In the genomic region with DNA sequence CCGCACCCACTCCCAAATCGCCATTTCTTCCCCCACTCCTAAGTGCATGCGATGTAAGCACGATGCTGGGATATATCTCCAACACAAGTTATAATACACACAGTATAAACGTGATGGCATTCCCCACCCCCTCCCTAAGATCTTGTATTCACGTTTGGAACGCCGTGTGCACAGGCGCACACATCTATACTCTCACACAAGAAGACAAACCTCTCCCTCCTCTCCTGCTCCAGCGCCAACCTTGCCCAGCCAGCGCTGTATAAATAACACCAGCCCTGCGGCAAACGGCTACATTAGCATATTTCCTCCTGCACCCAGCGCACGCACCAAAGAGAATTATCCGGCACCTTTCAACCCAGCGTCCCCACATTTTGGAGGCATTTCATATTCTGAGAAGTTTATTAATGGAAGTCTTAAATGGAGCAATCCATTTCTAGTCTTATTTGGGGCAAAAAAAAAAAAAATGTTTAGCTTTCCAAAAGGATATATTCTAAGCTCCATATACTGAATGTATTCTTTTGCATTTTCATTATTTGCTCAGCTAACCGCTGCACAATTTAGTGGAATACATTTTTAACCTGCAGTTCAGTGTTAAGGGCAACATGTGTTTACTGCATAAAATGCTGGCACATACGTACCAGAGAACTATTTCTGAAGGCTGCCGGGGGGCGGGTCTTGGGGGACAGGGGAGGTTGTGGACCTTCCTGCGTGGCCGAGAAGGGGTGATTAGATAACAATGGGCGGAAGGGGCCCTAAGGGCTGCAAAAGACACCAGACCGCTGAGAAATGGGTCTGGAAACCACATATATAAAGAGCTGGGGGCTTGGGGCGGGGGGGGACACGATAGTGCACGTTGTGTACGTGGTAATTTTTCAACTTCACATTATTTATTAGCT, we compare ENCODE assay signal across 8 cellular contexts. TPM values are rescaled to one million over a fixed set of nuclear protein-coding genes. Genes with fewer than 3 reads are reported as not detected.
A peak's percentile ranks its signal among the peaks of the same experiment; 100 is the strongest.
DNase-seq lines count a peak whose midpoint lies in the region; ATAC-seq, FAIRE-seq and TF ChIP-seq lines count a peak whose summit lies in the region.

No MANE protein-coding gene starts in this region.

- peaks cover 15% of the 10 kb centered on the region for H4K20me1 ChIP-seq in astrocyte (ENCODE audit: insufficient read depth, low read length)

- TF ChIP-seq CTCF in astrocyte (IDR thresholded peaks at IDR 0.05; ENCODE audit: insufficient read depth, low read depth, low read length): no peak

- H3K4me1 Mint-ChIP-seq in astrocyte (ENCODE audit: low read depth, unreplicated experiment): peaks cover 4% of the 10 kb centered on the region

- peaks cover 19% of the 10 kb centered on the region for H3K4me1 ChIP-seq in astrocyte (ENCODE audit: insufficient read depth, low read length)
- peaks cover 4% of the 10 kb centered on the region for H3K4me1 ChIP-seq in iPS DF 6.9 (ENCODE audit: control insufficient read depth, insufficient read depth, low read length)
- peaks cover 11% of the 10 kb centered on the region for H3K4me1 ChIP-seq in rectal smooth muscle tissue (ENCODE audit: control insufficient read depth, insufficient read depth, low read length)

- H3K4me3 ChIP-seq in H7 (ENCODE audit: insufficient read depth, low read depth, low read length): peak overlapping the region; percentile 71
- H3K4me3 ChIP-seq in astrocyte (ENCODE audit: insufficient read depth, low read depth, low read length): peak overlapping the region; percentile 54
- H3K4me3 ChIP-seq in iPS DF 6.9 (ENCODE audit: low read length): peak overlapping the region; percentile 58; the same call in 1 of the 2 replicates
- peak overlapping the region; percentile 60 for H3K4me3 ChIP-seq in rectal smooth muscle tissue (ENCODE audit: low read length)

- H3K36me3 Mint-ChIP-seq in astrocyte (ENCODE audit: low read depth, unreplicated experiment): no peaks in the 10 kb centered on the region

- H3K27me3 ChIP-seq in H7 (ENCODE audit: control insufficient read depth, insufficient read depth, low read length) (peaks cover 14% of the 10 kb centered on the region), astrocyte (ENCODE audit: insufficient read depth, low read length) (peaks cover 16% of the 10 kb centered on the region), iPS DF 6.9 (ENCODE audit: control insufficient read depth, insufficient read depth, low read length) (peaks cover 2% of the 10 kb centered on the region; the same call in 1 of the 2 replicates), rectal smooth muscle tissue (ENCODE audit: control insufficient read depth, insufficient read depth, low read length) (peaks cover 4% of the 10 kb centered on the region)

- H3K9me3 ChIP-seq in astrocyte (ENCODE audit: insufficient read depth, low read depth, low read length) (no peaks in the 10 kb centered on the region), iPS DF 6.9 (ENCODE audit: control insufficient read depth, insufficient read depth, low read length) (no peaks in the 10 kb centered on the region)

- DNase-seq in H7: peak; percentile 65
- peak; percentile 96 to 97 for DNase-seq in NCI-H526 (lab: John Stamatoyannopoulos, UW)
- no peak for DNase-seq in astrocyte (ENCODE audit: low read depth)
- DNase-seq in iPS DF 6.9 (ENCODE audit: low read depth, low spot score): no peak
- no peak for DNase-seq in amniotic stem cell (lab: John Stamatoyannopoulos, UW)
- no peak for DNase-seq in HuH-7 (ENCODE audit: low spot score)

- no CpG with 5 or more reads among the region's 29 CpGs for WGBS in iPS DF 6.9 (ENCODE audit: insufficient coverage, insufficient read length)

- H3K4me2 ChIP-seq in astrocyte (ENCODE audit: low read length): peak overlapping the region; percentile 96

- H3K27ac ChIP-seq in astrocyte (ENCODE audit: low read depth, low read length) (no peak overlapping the region), iPS DF 6.9 (ENCODE audit: low read length) (no peak overlapping the region), rectal smooth muscle tissue (ENCODE audit: low read depth, low read length) (peak overlapping the region; percentile 67)

- ATAC-seq in GM19328 (IDR thresholded peaks at IDR 0.05; ENCODE audit: unreplicated experiment): no peak

- H3K9me3 Mint-ChIP-seq in astrocyte (ENCODE audit: unreplicated experiment): peaks cover 2% of the 10 kb centered on the region

- H3K9ac ChIP-seq in astrocyte (ENCODE audit: low read length) (peak overlapping the region; percentile 64), rectal smooth muscle tissue (ENCODE audit: low read length) (no peak overlapping the region)

- H3K36me3 ChIP-seq in H7 (replicated peaks; ENCODE audit: control insufficient read depth, insufficient read depth, low read length) (no peaks in the 10 kb centered on the region), astrocyte (ENCODE audit: insufficient read depth, low read length) (no peaks in the 10 kb centered on the region), iPS DF 6.9 (ENCODE audit: control insufficient read depth, insufficient read depth, low read length) (no peaks in the 10 kb centered on the region), rectal smooth muscle tissue (ENCODE audit: control insufficient read depth, insufficient read depth, low read length) (no peaks in the 10 kb centered on the region)

- peaks cover 9% of the 10 kb centered on the region for H3K27me3 Mint-ChIP-seq in astrocyte (ENCODE audit: low read depth, unreplicated experiment)

- peak overlapping the region; percentile 86 for H3K4me3 Mint-ChIP-seq in astrocyte (ENCODE audit: unreplicated experiment)

- peaks cover 30% of the 10 kb centered on the region for H3K79me2 ChIP-seq in astrocyte (ENCODE audit: insufficient read depth, low read length)

- H2AFZ ChIP-seq in astrocyte (ENCODE audit: low read depth, low read length): peak overlapping the region; percentile 67

- FAIRE-seq in astrocyte (lab: Jason Lieb, UNC): no peak

- H3K27ac Mint-ChIP-seq in astrocyte (ENCODE audit: unreplicated experiment): peak overlapping the region; percentile 51

RNA-seq across cellular contexts. Expression of gene SLC22A23, which starts 1.1 kb away (rescaled TPM):
- total RNA-seq in H7 (2014; rRNA removed; shearing (Covaris generic)): 14.6 and 20.7 TPM in 2 replicates
- total RNA-seq in astrocyte: 3.7 and 5.7 TPM in 2 replicates

Comparison
In these comparisons a context has a peak if more than half of its experiments do, and no peak if none do; other contexts are left out.
1. DNase-seq: peak in H7 (single experiment) and NCI-H526 (2 of 2); none in astrocyte (single experiment), iPS DF 6.9 (single experiment), amniotic stem cell (single experiment) and HuH-7 (single experiment).
2. Peak in every context shown above with its lines, with median percentiles within 50 percentile points of each other: H3K4me3 ChIP-seq.